ENCODE assay signal across 23 cellular contexts in genomic region chr5:84016090-84016489, GRCh38.
"Had no signal": no experiment of that assay in that cellular context is flagged by ENCODE, and none has a peak within 500 bp of the region (broad histone marks: within the 10 kb centered on the region; RNA-seq: fewer than 3 reads in every experiment).

No MANE protein-coding gene starts in this region.

- H3K27me3 ChIP-seq: gastrocnemius medialis, heart left ventricle, tibial artery had no signal

- H3K36me3 Mint-ChIP-seq: activated naive CD8-positive, alpha-beta T cell treated with anti-CD3 and anti-CD28 coated beads for 36 hours; natural killer cell had no signal

- H3K9me3 ChIP-seq: gastrocnemius medialis, heart left ventricle, lower lobe of right lung, tibial artery had no signal

- H3K4me1 Mint-ChIP-seq: activated B cell treated with CpG ODN at 0.5 μM for 24 hours; activated CD4-positive, alpha-beta T cell treated with anti-CD3 and anti-CD28 coated beads for 36 hours; activated naive CD8-positive, alpha-beta T cell treated with anti-CD3 and anti-CD28 coated beads for 36 hours; natural killer cell; stimulated activated naive CD8-positive, alpha-beta T cell treated with anti-CD3 and anti-CD28 coated beads, Interleukin-15, amount 100 ng/mL, for 72 hours had no signal

- H3K27ac Mint-ChIP-seq: activated B cell treated with CpG ODN at 0.5 μM for 24 hours; activated CD4-positive, alpha-beta T cell treated with anti-CD3 and anti-CD28 coated beads for 36 hours; activated naive CD8-positive, alpha-beta T cell treated with anti-CD3 and anti-CD28 coated beads for 36 hours; dendritic cell treated with granulocyte-macrophage colony-stimulating factor and Interleukin-4, amounts not matched to agents 40 ng/mL and 50 ng/mL, for 4 days; natural killer cell; T-helper 1 cell treated with Interleukin-12 subunit alpha and Interleukin-12 subunit beta and Interleukin-4 antibody, amounts not matched to agents 30 μg/mL and 1 μg/mL, for 36 hours had no signal

- H3K4me1 ChIP-seq: gastrocnemius medialis, heart left ventricle, lower lobe of right lung, parathyroid adenoma had no signal

- H3K27ac ChIP-seq: gastrocnemius medialis, heart left ventricle, lower lobe of right lung, parathyroid adenoma, tibial artery had no signal

- H3K4me3 Mint-ChIP-seq: activated B cell treated with CpG ODN at 0.5 μM for 24 hours; activated CD4-positive, alpha-beta T cell treated with anti-CD3 and anti-CD28 coated beads for 36 hours; activated naive CD8-positive, alpha-beta T cell treated with anti-CD3 and anti-CD28 coated beads for 36 hours; activated T-cell treated with anti-CD3 and anti-CD28 coated beads, Interleukin-2, amount 50 U/mL, for 4 hours; dendritic cell treated with granulocyte-macrophage colony-stimulating factor and Interleukin-4, amounts not matched to agents 40 ng/mL and 50 ng/mL, for 4 days; natural killer cell; stimulated activated naive CD8-positive, alpha-beta T cell treated with anti-CD3 and anti-CD28 coated beads, Interleukin-15, amount 100 ng/mL, for 72 hours; T-helper 1 cell treated with Interleukin-12 subunit alpha and Interleukin-12 subunit beta and Interleukin-4 antibody, amounts not matched to agents 30 μg/mL and 1 μg/mL, for 36 hours had no signal

- H3K27me3 Mint-ChIP-seq: activated B cell treated with CpG ODN at 0.5 μM for 24 hours; activated CD4-positive, alpha-beta T cell treated with anti-CD3 and anti-CD28 coated beads for 36 hours; activated naive CD8-positive, alpha-beta T cell treated with anti-CD3 and anti-CD28 coated beads for 36 hours; dendritic cell treated with granulocyte-macrophage colony-stimulating factor and Interleukin-4, amounts not matched to agents 40 ng/mL and 50 ng/mL, for 4 days; stimulated activated naive CD8-positive, alpha-beta T cell treated with anti-CD3 and anti-CD28 coated beads, Interleukin-15, amount 100 ng/mL, for 72 hours had no signal

- DNase-seq: activated B cell treated with CpG ODN at 0.5 μM for 24 hours; activated CD4-positive, alpha-beta T cell treated with anti-CD3 and anti-CD28 coated beads for 36 hours; activated CD4-positive, alpha-beta T cell treated with anti-CD3 and anti-CD28 coated beads, Interleukin-2, amount 50 U/mL, for 4 hours; activated CD8-positive, alpha-beta memory T cell treated with anti-CD3 and anti-CD28 coated beads, Interleukin-2, amount 50 U/mL, for 48 hours; activated naive CD4-positive, alpha-beta T cell treated with Interleukin-2 at 50 U/mL for 16 hours; activated naive CD8-positive, alpha-beta T cell treated with anti-CD3 and anti-CD28 coated beads for 36 hours; activated T-cell treated with anti-CD3 and anti-CD28 coated beads, Interleukin-2, amount 50 U/mL, for 4 hours; amygdala; effector CD4-positive, alpha-beta T cell; gastrocnemius medialis; heart left ventricle; lower lobe of right lung; midbrain; natural killer cell; right cardiac atrium; stimulated activated CD4-positive, alpha-beta T cell treated with anti-CD3 and anti-CD28 coated beads, Interleukin-12 subunit alpha, Interleukin-12 subunit beta, amount 100 ng/mL, for 4 hours; stimulated activated naive CD8-positive, alpha-beta T cell treated with anti-CD3 and anti-CD28 coated beads, Interleukin-15, amount 100 ng/mL, for 72 hours; T1000; tibial artery had no signal

- H3K36me3 ChIP-seq: gastrocnemius medialis, heart left ventricle, lower lobe of right lung, tibial artery had no signal

- H3K4me3 ChIP-seq: gastrocnemius medialis, heart left ventricle, lower lobe of right lung, tibial artery had no signal

- ATAC-seq: activated CD4-positive, alpha-beta T cell treated with anti-CD3 and anti-CD28 coated beads for 36 hours; activated T-cell treated with anti-CD3 and anti-CD28 coated beads, Interleukin-2, amount 50 U/mL, for 4 hours; gastrocnemius medialis; heart left ventricle; left lobe of liver; lower lobe of right lung; natural killer cell; right cardiac atrium; stimulated activated naive CD8-positive, alpha-beta T cell treated with anti-CD3 and anti-CD28 coated beads, Interleukin-15, amount 100 ng/mL, for 72 hours had no signal

- H3K9me3 Mint-ChIP-seq: activated B cell treated with CpG ODN at 0.5 μM for 24 hours; activated naive CD8-positive, alpha-beta T cell treated with anti-CD3 and anti-CD28 coated beads for 36 hours had no signal

- H3K9ac ChIP-seq: parathyroid adenoma had no signal
